10 cellular contexts compared by ENCODE assay signal in genomic region chr9:33140406-33141360, GRCh38. TPM values are rescaled to one million over a fixed set of nuclear protein-coding genes. Genes with fewer than 3 reads are reported as not detected.
DNase-seq lines count a peak whose midpoint lies in the region; ATAC-seq and TF ChIP-seq lines count a peak whose summit lies in the region.
"Had no signal": no experiment of that assay in that cellular context is flagged by ENCODE, and none has a peak within 500 bp of the region (broad histone marks: within the 10 kb centered on the region; RNA-seq: fewer than 3 reads in every experiment).

No MANE protein-coding gene starts in this region.

- DNase-seq in CD4-positive, alpha-beta T cell, result no peak
- no peak for DNase-seq in GM23248
- DNase-seq in central memory CD8-positive, alpha-beta T cell (ENCODE audit: low spot score in 2 of 2), result no peak
- DNase-seq in NCI-H345 treated with DMSO at 0.1 percent for 48 hours (lab: John Stamatoyannopoulos, UW; ENCODE audit: unreplicated experiment), result no peak
- no peak for DNase-seq in colonic mucosa
- DNase-seq in kidney tubule cell (ENCODE audit: low spot score), result no peak
- DNase-seq in progenitor cell of endocrine pancreas (ENCODE audit: low spot score, unreplicated experiment), result no peak
- DNase-seq: GF-D8 had no signal

- TF ChIP-seq CTCF in CD4-positive, alpha-beta T cell (IDR thresholded peaks at IDR 0.05), result no peak
- TF ChIP-seq CTCF in neutrophil (IDR thresholded peaks at IDR 0.05) (no peak), colonic mucosa (IDR thresholded peaks at IDR 0.05) (no peak), progenitor cell of endocrine pancreas (IDR thresholded peaks at IDR 0.05; ENCODE audit: unreplicated experiment) (no peak)

- H3K9me3 ChIP-seq in CD4-positive, alpha-beta T cell (ENCODE audit: control insufficient read depth, low read length), result no peaks in the 10 kb centered on the region
- no peaks in the 10 kb centered on the region for H3K9me3 ChIP-seq in GM23248 (ENCODE audit: low read depth)
- no peaks in the 10 kb centered on the region for H3K9me3 ChIP-seq in neutrophil
- H3K9me3 ChIP-seq in colonic mucosa, result no peaks in the 10 kb centered on the region

- no peaks in the 10 kb centered on the region for H3K9me3 Mint-ChIP-seq in CD4-positive, alpha-beta T cell
- H3K9me3 Mint-ChIP-seq in central memory CD8-positive, alpha-beta T cell, result no peaks in the 10 kb centered on the region
- H3K9me3 Mint-ChIP-seq in progenitor cell of endocrine pancreas (ENCODE audit: low read depth), result no peaks in the 10 kb centered on the region

- intact Hi-C loops in CD4-positive, alpha-beta T cell (cut with DNase I, micrococcal nuclease), result loop anchor here in 1 of 2 experiments (2.0 kb wide), 1 partner anchor 18 kb away; no protein-coding TSS in a partner anchor
- intact Hi-C loops in colonic mucosa (cut with DNase I), result no loop called here

- H3K36me3 ChIP-seq in GM23248 (ENCODE audit: low read depth), result no peaks in the 10 kb centered on the region
- H3K36me3 ChIP-seq in neutrophil, result no peaks in the 10 kb centered on the region
- no peaks in the 10 kb centered on the region for H3K36me3 ChIP-seq in colonic mucosa

- POLR2A ChIA-PET in CD4-positive, alpha-beta T cell (lab: Charles Lee), result interaction anchor here (0.6 to 5.2 kb wide), 6 partner anchors 11 to 1546 kb away, joined by 4 to 40 read pairs (median 5); partner anchors contain the start of genes B4GALT1, NFX1 and SMU1

- peaks cover 100% of the 10 kb centered on the region for H3K79me2 ChIP-seq in GM23248 (ENCODE audit: insufficient read depth)

- peak overlapping the region; percentile 85 for H3K27ac Mint-ChIP-seq in CD4-positive, alpha-beta T cell
- peak overlapping the region; percentile 90 for H3K27ac Mint-ChIP-seq in central memory CD8-positive, alpha-beta T cell (ENCODE audit: low read depth)
- no peak overlapping the region for H3K27ac Mint-ChIP-seq in progenitor cell of endocrine pancreas

- 60 to 62% methylated on average over 9 of the region's 9 CpGs for WGBS in GM23248 (ENCODE audit: low coverage in 1 of 2, low lambda C conversion rate in 2 of 2, missing lambda C conversion rate in 2 of 2), 2 experiments

- peaks cover 9% of the 10 kb centered on the region; the same call in 1 of the 2 replicates for H4K20me1 ChIP-seq in GM23248 (ENCODE audit: insufficient read depth)

- H3K4me1 ChIP-seq in GM23248 (ENCODE audit: insufficient read depth), result peaks cover 46% of the 10 kb centered on the region
- H3K4me1 ChIP-seq in neutrophil (ENCODE audit: control insufficient read depth in 1 of 2, insufficient read depth in 1 of 2, low read depth in 1 of 2, low read length in 1 of 2), result peaks cover 68 to 70% of the 10 kb centered on the region in 2 experiments
- peaks cover 5% of the 10 kb centered on the region for H3K4me1 ChIP-seq in colonic mucosa

- peak overlapping the region; percentile 38 for H3K4me3 Mint-ChIP-seq in CD4-positive, alpha-beta T cell
- H3K4me3 Mint-ChIP-seq in central memory CD8-positive, alpha-beta T cell, result peak overlapping the region; percentile 18
- no peak overlapping the region for H3K4me3 Mint-ChIP-seq in progenitor cell of endocrine pancreas (ENCODE audit: low read depth)

- peaks cover 8% of the 10 kb centered on the region for H3K36me3 Mint-ChIP-seq in CD4-positive, alpha-beta T cell (ENCODE audit: low read depth)
- peaks cover 42% of the 10 kb centered on the region for H3K36me3 Mint-ChIP-seq in central memory CD8-positive, alpha-beta T cell (ENCODE audit: insufficient read depth)
- no peaks in the 10 kb centered on the region for H3K36me3 Mint-ChIP-seq in progenitor cell of endocrine pancreas (ENCODE audit: insufficient read depth)

- peaks cover 84% of the 10 kb centered on the region for H3K4me1 Mint-ChIP-seq in CD4-positive, alpha-beta T cell (ENCODE audit: low read depth)
- H3K4me1 Mint-ChIP-seq in central memory CD8-positive, alpha-beta T cell, result peaks cover 85% of the 10 kb centered on the region
- peaks cover 28% of the 10 kb centered on the region for H3K4me1 Mint-ChIP-seq in progenitor cell of endocrine pancreas (ENCODE audit: low read depth)

- no peaks in the 10 kb centered on the region for H3K27me3 ChIP-seq in CD4-positive, alpha-beta T cell (ENCODE audit: control insufficient read depth, insufficient read depth, low read length)
- no peaks in the 10 kb centered on the region for H3K27me3 ChIP-seq in GM23248 (replicated peaks; ENCODE audit: insufficient read depth)
- H3K27me3 ChIP-seq in neutrophil, result no peaks in the 10 kb centered on the region
- no peaks in the 10 kb centered on the region for H3K27me3 ChIP-seq in colonic mucosa

- H2AFZ ChIP-seq in GM23248, result no peak overlapping the region

- no peak for ATAC-seq in CD4-positive, alpha-beta T cell (ENCODE audit: poor library complexity)
- ATAC-seq in central memory CD8-positive, alpha-beta T cell (replicated peaks; ENCODE audit: extremely low read depth, poor library complexity, severe bottlenecking), result no peak
- ATAC-seq: Panc1 had no signal

- H3F3A ChIP-seq in GM23248 (ENCODE audit: insufficient read depth), result peaks cover 38% of the 10 kb centered on the region

- peak overlapping the region; percentile 55 for H3K4me2 ChIP-seq in GM23248 (ENCODE audit: unreplicated experiment)

- peak overlapping the region; percentile 15 for H3K27ac ChIP-seq in CD4-positive, alpha-beta T cell (ENCODE audit: low read depth, low read length)
- H3K27ac ChIP-seq in GM23248, result peak overlapping the region; percentile 85
- H3K27ac ChIP-seq in neutrophil, result peak overlapping the region; percentile 40
- no peak overlapping the region for H3K27ac ChIP-seq in colonic mucosa

- H3K4me3 ChIP-seq in GM23248, result no peak overlapping the region
- H3K4me3 ChIP-seq in neutrophil (ENCODE audit: low read depth in 1 of 2, low read length in 1 of 2), result no peak overlapping the region
- no peak overlapping the region for H3K4me3 ChIP-seq in colonic mucosa

- no peaks in the 10 kb centered on the region for H3K9me2 ChIP-seq in GM23248 (ENCODE audit: insufficient read depth)

- CTCF ChIA-PET in CD4-positive, alpha-beta T cell (lab: Charles Lee), result interaction anchor here (1.0 kb wide), 1 partner anchor 11 kb away, joined by 3 read pairs; no protein-coding TSS in a partner anchor

- H3K27me3 Mint-ChIP-seq in CD4-positive, alpha-beta T cell, result no peaks in the 10 kb centered on the region
- H3K27me3 Mint-ChIP-seq in central memory CD8-positive, alpha-beta T cell, result no peaks in the 10 kb centered on the region
- H3K27me3 Mint-ChIP-seq in progenitor cell of endocrine pancreas, result no peaks in the 10 kb centered on the region

- peak overlapping the region; percentile 69 for H3K9ac ChIP-seq in GM23248
- H3K9ac ChIP-seq in colonic mucosa (ENCODE audit: low read depth in 2 of 2, low read length in 2 of 2), result peak overlapping the region in 1 of 2 donors; percentile 2

- in situ Hi-C loops in GM23248 (cut with MboI), result no loop called here

RNA-seq across cellular contexts. Expression of gene B4GALT1, which starts 26.5 kb away (rescaled TPM):
- total RNA-seq in CD4-positive, alpha-beta T cell, result 10 to 100 TPM; 74.7 to 77.0 TPM
- total RNA-seq in GM23248 (2014; rRNA removed; shearing (Covaris generic)), result 70.8 and 74.3 TPM in 2 replicates
- 139 and 140 TPM in 2 replicates for polyA plus RNA-seq in GM23248 (2016; fragmentation: Nextera tagmentation; extraction: Ambion mirVana)
- total RNA-seq in colonic mucosa, result 10 to 100 TPM; 76.9 to 78.7 TPM
- total RNA-seq in progenitor cell of endocrine pancreas, result 49.9 and 53.1 TPM in 2 replicates
